18 cellular contexts compared by ENCODE assay signal in the genomic region with DNA sequence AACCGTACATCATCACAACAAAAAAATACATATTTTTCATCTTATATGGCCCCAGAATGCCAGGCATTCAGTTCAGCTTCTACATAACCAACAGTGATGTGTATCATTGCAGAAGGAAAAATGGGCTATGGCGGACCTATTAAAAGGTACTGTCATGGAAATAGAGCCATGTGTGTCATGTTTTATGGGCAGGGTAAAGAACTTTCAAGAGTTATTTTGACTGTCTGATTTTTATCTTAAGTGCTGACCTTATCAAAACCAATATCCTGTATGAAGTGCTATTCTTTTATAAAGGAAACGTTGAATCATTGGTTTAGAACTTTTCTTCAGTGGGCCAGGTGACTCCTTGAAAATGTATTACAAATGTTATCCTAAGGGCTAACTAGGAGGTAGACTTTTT.
A peak's percentile ranks its signal among the peaks of the same experiment; 100 is the strongest.
DNase-seq lines count a peak whose midpoint lies in the region; ATAC-seq lines count a peak whose summit lies in the region.
"Had no signal": no experiment of that assay in that cellular context is flagged by ENCODE, and none has a peak within 500 bp of the region (broad histone marks: within the 10 kb centered on the region; RNA-seq: fewer than 3 reads in every experiment).

No MANE protein-coding gene starts in this region.

- no peak overlapping the region for H3K27ac Mint-ChIP-seq in stimulated activated naive CD8-positive, alpha-beta T cell treated with anti-CD3 and anti-CD28 coated beads, Interleukin-15, amount 100 ng/mL, for 72 hours
- peak overlapping the region; percentile 82 for H3K27ac Mint-ChIP-seq in memory B cell
- H3K27ac Mint-ChIP-seq: HFFc6 had no signal

- H3K36me3 Mint-ChIP-seq in memory B cell: peaks cover 32% of the 10 kb centered on the region

- H3K27me3 Mint-ChIP-seq in stimulated activated naive CD8-positive, alpha-beta T cell treated with anti-CD3 and anti-CD28 coated beads, Interleukin-15, amount 100 ng/mL, for 72 hours: no peaks in the 10 kb centered on the region
- no peaks in the 10 kb centered on the region for H3K27me3 Mint-ChIP-seq in memory B cell
- H3K27me3 Mint-ChIP-seq: CD4-positive, alpha-beta memory T cell had no signal

- peaks cover 43% of the 10 kb centered on the region for H3K4me1 Mint-ChIP-seq in stimulated activated naive CD8-positive, alpha-beta T cell treated with anti-CD3 and anti-CD28 coated beads, Interleukin-15, amount 100 ng/mL, for 72 hours
- peaks cover 23% of the 10 kb centered on the region for H3K4me1 Mint-ChIP-seq in memory B cell

- H3K9me3 Mint-ChIP-seq in stimulated activated naive CD8-positive, alpha-beta T cell treated with anti-CD3 and anti-CD28 coated beads, Interleukin-15, amount 100 ng/mL, for 72 hours: no peaks in the 10 kb centered on the region
- no peaks in the 10 kb centered on the region for H3K9me3 Mint-ChIP-seq in memory B cell
- H3K9me3 Mint-ChIP-seq: CD4-positive, alpha-beta memory T cell; HFFc6 had no signal

- peak; percentile 43 to 69 for ATAC-seq in activated CD4-positive, CD25-positive, alpha-beta regulatory T cell treated with anti-CD3 and anti-CD28 coated beads, Interleukin-2, amount 50 U/mL, for 24 hours
- ATAC-seq in stimulated activated naive CD8-positive, alpha-beta T cell treated with anti-CD3 and anti-CD28 coated beads, Interleukin-15, Interleukin-2, amounts not matched to agents 100 U/mL and 50 U/mL, for 24 hours: peak; percentile 82
- ATAC-seq in stimulated activated naive CD8-positive, alpha-beta T cell treated with anti-CD3 and anti-CD28 coated beads, Interleukin-15, amount 100 ng/mL, for 72 hours: no peak
- ATAC-seq in memory B cell (ENCODE audit: low read depth): no peak
- ATAC-seq: GM12878 had no signal

- no peak overlapping the region for H3K4me3 Mint-ChIP-seq in stimulated activated naive CD8-positive, alpha-beta T cell treated with anti-CD3 and anti-CD28 coated beads, Interleukin-15, amount 100 ng/mL, for 72 hours
- H3K4me3 Mint-ChIP-seq in memory B cell: no peak overlapping the region
- H3K4me3 Mint-ChIP-seq: HFFc6 had no signal

- DNase-seq in activated CD4-positive, CD25-positive, alpha-beta regulatory T cell treated with anti-CD3 and anti-CD28 coated beads, Interleukin-2, amount 50 U/mL, for 72 hours: no peak
- DNase-seq in stimulated activated naive CD8-positive, alpha-beta T cell treated with anti-CD3 and anti-CD28 coated beads, Interleukin-15, Interleukin-2, amounts not matched to agents 100 U/mL and 50 U/mL, for 24 hours: no peak
- DNase-seq in stimulated activated naive CD8-positive, alpha-beta T cell treated with anti-CD3 and anti-CD28 coated beads, Interleukin-15, amount 100 ng/mL, for 72 hours: no peak
- no peak for DNase-seq in memory B cell (ENCODE audit: low spot score in 2 of 2)
- no peak for DNase-seq in RPMI8226
- no peak for DNase-seq in EL
- no peak for DNase-seq in stimulated activated naive CD4-positive, alpha-beta T cell treated with Interleukin-2 at 50 U/mL for 16 hours (lab: John Stamatoyannopoulos, UW)
- DNase-seq: Calu3; CD4-positive, alpha-beta memory T cell; H7; HFFc6; NCI-H1417 treated with DMSO at 0.1 percent for 48 hours; NCI-H187 treated with DMSO at 0.1 percent for 48 hours; NCI-H2227 treated with DMSO at 0.1 percent for 48 hours; NCI-H510A treated with DMSO at 0.1 percent for 48 hours; NCI-H774 had no signal

Comparison
In these comparisons a context has a peak if more than half of its experiments do, and no peak if none do; other contexts are left out.
1. ATAC-seq: peak in activated CD4-positive, CD25-positive, alpha-beta regulatory T cell treated with anti-CD3 and anti-CD28 coated beads, Interleukin-2, amount 50 U/mL, for 24 hours (2 of 2) and stimulated activated naive CD8-positive, alpha-beta T cell treated with anti-CD3 and anti-CD28 coated beads, Interleukin-15, Interleukin-2, amounts not matched to agents 100 U/mL and 50 U/mL, for 24 hours (single experiment); none in stimulated activated naive CD8-positive, alpha-beta T cell treated with anti-CD3 and anti-CD28 coated beads, Interleukin-15, amount 100 ng/mL, for 72 hours (single experiment) and memory B cell (single experiment).